21 cellular contexts compared by ENCODE assay signal in the genomic region with DNA sequence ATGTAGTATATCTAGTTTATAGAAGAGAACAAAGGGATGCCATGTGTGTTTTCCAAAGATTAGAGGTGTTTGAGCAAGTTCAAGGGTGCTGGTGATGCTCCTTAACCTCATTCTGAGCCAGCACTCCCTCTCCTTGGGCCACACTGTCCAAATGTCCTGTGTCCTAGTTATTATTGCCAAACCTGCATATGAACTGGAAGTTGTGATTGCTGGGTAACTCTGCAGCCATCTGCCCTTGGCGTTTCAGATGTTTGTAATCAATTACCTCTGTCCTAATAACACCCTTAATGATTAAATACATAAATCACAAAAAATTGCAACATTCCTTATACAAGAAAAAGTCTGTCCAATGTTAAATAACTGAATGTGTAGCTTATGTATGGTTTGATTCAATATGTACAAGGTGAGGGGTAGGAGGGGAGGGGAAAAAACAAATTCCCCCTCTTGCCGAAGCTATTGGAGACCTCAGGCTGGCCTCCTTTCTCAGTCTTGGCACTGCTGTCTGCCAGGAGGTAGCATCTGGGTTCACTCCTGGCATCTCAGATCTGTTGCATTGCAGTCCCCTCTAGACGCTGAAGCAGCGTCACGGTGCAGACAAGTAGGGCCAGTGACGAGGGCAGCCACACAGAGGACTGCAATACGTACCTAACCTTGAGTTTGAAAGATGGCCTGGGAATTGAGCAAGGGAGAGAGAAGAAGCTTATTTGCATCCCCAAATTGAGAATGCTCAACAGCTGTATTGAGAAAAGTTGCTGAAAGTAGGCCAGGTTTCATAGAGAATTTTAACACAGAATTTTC.
"Had no signal": no experiment of that assay in that cellular context is flagged by ENCODE, and none has a peak within 500 bp of the region (broad histone marks: within the 10 kb centered on the region; RNA-seq: fewer than 3 reads in every experiment).

No MANE protein-coding gene starts in this region.

- H3K36me3 Mint-ChIP-seq: mesothelial cell of epicardium, WTC11 had no signal

- H3K9me3 ChIP-seq: colonic mucosa, tibial nerve, vagina had no signal

- H3K27ac Mint-ChIP-seq: activated CD8-positive, alpha-beta T cell treated with anti-CD3 and anti-CD28 coated beads for 36 hours; activated T-cell treated with anti-CD3 and anti-CD28 coated beads, Interleukin-2, amount 50 U/mL, for 24 hours; activated T-helper 2 cell treated with anti-CD3 and anti-CD28 coated beads, Interferon-gamma antibody, Interleukin-2, Interleukin-4, amounts not matched to agents 10 μg/mL and 5 μg/mL and 100 μg/mL, durations not matched to agents 14 hours and 24 hours and 36 hours; mesothelial cell of epicardium; progenitor cell of endocrine pancreas; WTC11 had no signal

- DNase-seq: activated CD4-positive, alpha-beta T cell treated with anti-CD3 and anti-CD28 coated beads for 4 hours; activated CD8-positive, alpha-beta T cell treated with anti-CD3 and anti-CD28 coated beads for 36 hours; activated naive CD4-positive, alpha-beta T cell treated with Interleukin-2 at 50 U/mL for 16 hours; activated T-cell treated with anti-CD3 and anti-CD28 coated beads, Interleukin-2, amount 50 U/mL, for 24 hours; aorta; erythroblast; foreskin melanocyte; glutamatergic neuron; hypothalamus; kidney; stimulated activated CD4-positive, alpha-beta T cell treated with anti-CD3 and anti-CD28 coated beads, Interleukin-2, amount 100 ng/mL, for 24 hours; stimulated activated naive CD8-positive, alpha-beta T cell treated with anti-CD3 and anti-CD28 coated beads, Interleukin-15, Interleukin-2, amounts not matched to agents 100 U/mL and 50 U/mL, for 24 hours had no signal

- H3K27me3 ChIP-seq: colonic mucosa, tibial nerve, vagina had no signal

- H3K4me3 ChIP-seq: colonic mucosa, lung, tibial nerve, vagina had no signal

- H3K9me3 Mint-ChIP-seq: activated CD8-positive, alpha-beta T cell treated with anti-CD3 and anti-CD28 coated beads for 36 hours; activated T-cell treated with anti-CD3 and anti-CD28 coated beads, Interleukin-2, amount 50 U/mL, for 24 hours; activated T-helper 2 cell treated with anti-CD3 and anti-CD28 coated beads, Interferon-gamma antibody, Interleukin-2, Interleukin-4, amounts not matched to agents 10 μg/mL and 5 μg/mL and 100 μg/mL, durations not matched to agents 14 hours and 24 hours and 36 hours; central memory CD8-positive, alpha-beta T cell; mesothelial cell of epicardium; WTC11 had no signal

- H3K36me3 ChIP-seq: colonic mucosa, tibial nerve, vagina had no signal

- H3K27ac ChIP-seq: tibial nerve, vagina had no signal

- H3K4me3 Mint-ChIP-seq: activated CD8-positive, alpha-beta T cell treated with anti-CD3 and anti-CD28 coated beads for 36 hours; activated T-cell treated with anti-CD3 and anti-CD28 coated beads, Interleukin-2, amount 50 U/mL, for 24 hours; central memory CD8-positive, alpha-beta T cell; mesothelial cell of epicardium had no signal
